In the genomic region with DNA sequence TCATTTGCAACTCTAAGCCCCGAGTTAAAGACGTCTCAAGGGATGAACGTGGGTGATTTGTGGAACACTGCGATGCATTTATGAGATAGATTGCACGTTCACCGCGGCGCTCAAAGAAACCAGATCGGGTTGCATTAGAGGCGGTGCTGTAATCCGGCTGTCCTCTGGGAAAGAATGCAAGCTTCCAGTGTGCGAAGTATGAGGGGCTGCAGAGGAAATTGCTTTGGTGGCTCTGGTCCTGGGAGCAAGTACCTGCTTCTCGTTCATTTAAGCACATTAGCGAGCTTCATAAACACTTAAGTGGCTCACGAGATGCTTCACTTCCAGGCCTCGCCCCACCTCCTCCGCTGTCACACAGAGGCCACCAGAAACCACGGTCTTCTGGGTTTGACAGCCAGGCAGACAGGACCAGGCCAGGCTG, we compare ENCODE assay signal across 1 cellular context.
TF ChIP-seq lines count a peak whose summit lies in the region.

No MANE protein-coding gene starts in this region.

TF ChIP-seq in SK-N-SH treated with all-trans-retinoic acid at 6 μM for 48 hours, 23 proteins besides CTCF, POLR2A, EP300 and RAD21:
- TF ChIP-seq ZNF70 (CRISPR knock-in tag; IDR thresholded peaks at IDR 0.05) (no peak), PPARA (CRISPR knock-in tag; IDR thresholded peaks at IDR 0.05; ENCODE audit: borderline replicate concordance) (no peak), TCF4 (CRISPR knock-in tag; IDR thresholded peaks at IDR 0.05; ENCODE audit: borderline replicate concordance) (no peak)
TF ChIP-seq in SK-N-SH treated with all-trans-retinoic acid at 6 μM for 48 hours: peak in this region for 0.
